8 cellular contexts compared by ENCODE assay signal in the genomic region with DNA sequence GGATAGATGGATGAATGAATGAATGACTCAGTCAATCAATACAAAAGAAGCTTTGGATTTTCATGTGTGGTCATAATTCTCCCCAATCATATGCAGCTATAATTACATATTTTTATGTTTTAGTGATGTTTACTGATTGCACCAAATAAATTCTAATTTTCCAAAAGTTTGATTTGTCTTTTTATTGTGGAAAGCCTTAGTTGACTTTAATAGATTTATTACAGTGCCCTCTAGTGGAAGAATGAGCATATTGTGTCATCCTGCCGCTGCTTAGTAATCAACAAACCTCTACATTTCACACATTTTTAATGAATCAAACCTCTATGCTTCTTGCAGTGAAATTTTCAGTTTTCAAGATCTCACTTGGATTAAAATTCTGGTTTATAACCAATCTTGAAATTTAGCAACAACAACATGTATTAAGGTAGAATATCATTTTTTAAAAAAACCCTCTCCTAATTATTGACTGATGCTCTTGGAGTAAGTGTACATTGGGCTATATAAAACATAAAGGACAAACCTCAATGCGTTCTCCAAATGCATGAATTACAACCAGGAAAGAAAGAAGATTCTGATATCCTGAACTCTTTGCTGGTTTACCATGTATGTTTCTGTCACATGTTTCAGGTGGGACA. TPM values are rescaled to one million over a fixed set of nuclear protein-coding genes. Genes with fewer than 3 reads are reported as not detected.
A peak's percentile ranks its signal among the peaks of the same experiment; 100 is the strongest.
DNase-seq lines count a peak whose midpoint lies in the region; ATAC-seq and TF ChIP-seq lines count a peak whose summit lies in the region.

No MANE protein-coding gene starts in this region.

- WGBS in esophagus muscularis mucosa, result 20% methylated on average over 2 of the region's 2 CpGs
- 12 to 18% (median 16%) methylated on average over 2 of the region's 2 CpGs for WGBS in stomach, 5 donors
- WGBS in sigmoid colon, 2 donors, result 13 to 19% methylated on average over 2 of the region's 2 CpGs

- TF ChIP-seq EP300 in esophagus muscularis mucosa (IDR thresholded peaks at IDR 0.05), result no peak
- TF ChIP-seq EP300 in stomach (IDR thresholded peaks at IDR 0.05), result no peak
- no peak for TF ChIP-seq EP300 in sigmoid colon (IDR thresholded peaks at IDR 0.05)

- in situ Hi-C loops in GM13977 (cut with MboI; ENCODE audit: low pct_unique_long_range_greater_than_20kb, low sequenced_read_pairs, unreplicated experiment), result no loop called here

- H3K27me3 ChIP-seq in AG04450 (ENCODE audit: control insufficient read depth, insufficient read depth, low read length) (no peaks in the 10 kb centered on the region), esophagus muscularis mucosa (peaks cover 0 to 12% (median 0%) of the 10 kb centered on the region in 4 donors), stomach (peaks cover 0 to 13% (median 0%) of the 10 kb centered on the region in 3 donors), sigmoid colon (no peaks in the 10 kb centered on the region)

- TF ChIP-seq CTCF in AG04450 (IDR thresholded peaks at IDR 0.05; ENCODE audit: low read depth, low read length) (peak; percentile 69), GM13977 (IDR thresholded peaks at IDR 0.05; ENCODE audit: extremely low read depth, insufficient read depth, missing control alignments) (peak; percentile 58), esophagus muscularis mucosa (IDR thresholded peaks at IDR 0.05) (peak; percentile 32 to 60 (median 53)), stomach (IDR thresholded peaks at IDR 0.05) (peak in 4 of 7 experiments; percentile 30 to 53 (median 40)), sigmoid colon (IDR thresholded peaks at IDR 0.05) (peak in 2 of 4 experiments; percentile 30 to 59)

- no peaks in the 10 kb centered on the region for H3K9me3 ChIP-seq in AG04450 (ENCODE audit: control insufficient read depth, insufficient read depth, low read length)
- no peaks in the 10 kb centered on the region for H3K9me3 ChIP-seq in esophagus muscularis mucosa
- H3K9me3 ChIP-seq in stomach, result no peaks in the 10 kb centered on the region
- H3K9me3 ChIP-seq in sigmoid colon, result no peaks in the 10 kb centered on the region

- H3K27ac ChIP-seq in AG04450 (ENCODE audit: low read depth, low read length) (no peak overlapping the region), esophagus muscularis mucosa (replicated peaks in 1 of 4) (no peak overlapping the region), stomach (no peak overlapping the region), sigmoid colon (no peak overlapping the region)

- ATAC-seq in HG03442 (IDR thresholded peaks at IDR 0.05; ENCODE audit: unreplicated experiment), result no peak

- no peaks in the 10 kb centered on the region for H3K36me3 ChIP-seq in esophagus muscularis mucosa
- H3K36me3 ChIP-seq in stomach, result no peaks in the 10 kb centered on the region
- H3K36me3 ChIP-seq in sigmoid colon, result no peaks in the 10 kb centered on the region

- H3K4me1 ChIP-seq in esophagus muscularis mucosa, result no peaks in the 10 kb centered on the region
- no peaks in the 10 kb centered on the region for H3K4me1 ChIP-seq in stomach
- no peaks in the 10 kb centered on the region for H3K4me1 ChIP-seq in sigmoid colon

- H3K4me3 ChIP-seq in AG04450 (ENCODE audit: low read depth, low read length), result no peak overlapping the region
- H3K4me3 ChIP-seq in esophagus muscularis mucosa, result no peak overlapping the region
- no peak overlapping the region for H3K4me3 ChIP-seq in stomach
- H3K4me3 ChIP-seq in sigmoid colon, result no peak overlapping the region

- TF ChIP-seq POLR2A in esophagus muscularis mucosa (IDR thresholded peaks at IDR 0.05; ENCODE audit: low read depth) (no peak), stomach (IDR thresholded peaks at IDR 0.05) (no peak), sigmoid colon (IDR thresholded peaks at IDR 0.05) (no peak)

- POLR2A ChIA-PET in AG04450 (lab: Yijun Ruan, JAX), result no interaction called here

- intact Hi-C loops in esophagus muscularis mucosa (cut with DNase I) (no loop called here), stomach (cut with DNase I; ENCODE audit: low total_unique reads) (no loop called here), sigmoid colon (cut with DNase I) (no loop called here)

- CTCF ChIA-PET in AG04450 (lab: Charles Lee), result interaction anchor here (0.5 to 1.7 kb wide), 16 partner anchors 10 to 1059 kb away, joined by 3 to 6 read pairs (median 4); no protein-coding TSS in a partner anchor

- no peak for DNase-seq in AG04450 (ENCODE audit: low read depth, low spot score)
- DNase-seq in GM13977 (ENCODE audit: low spot score), result peak; percentile 39
- DNase-seq in NCI-H2227 treated with DMSO at 0.1 percent for 48 hours (lab: John Stamatoyannopoulos, UW), result peak; percentile 2
- no peak for DNase-seq in esophagus muscularis mucosa (ENCODE audit: extremely low spot score)
- DNase-seq in stomach, result no peak
- no peak for DNase-seq in sigmoid colon
- DNase-seq in ecto neural progenitor cell (ENCODE audit: low spot score), result no peak

RNA-seq across cellular contexts. Expression of a gene that starts 55.6 kb away (rescaled TPM):
- polyA plus RNA-seq in AG04450 (2011; rRNA removed), result not detected in 2 replicates
- polyA minus RNA-seq in AG04450 (2011; rRNA and poly(A)+ RNA removed), result not detected in 2 replicates
- total RNA-seq in esophagus muscularis mucosa, result not detected
- total RNA-seq in stomach, result not detected
- polyA plus RNA-seq in stomach, result 1 to 10 TPM; 1.0 to 6.7 (median 1.1) TPM
- not detected for total RNA-seq in sigmoid colon
- 1 to 10 TPM in 1 of 3 donors, not detected in 2; 4.2 TPM for polyA plus RNA-seq in sigmoid colon

Comparison
In these comparisons a context has a peak if more than half of its experiments do, and no peak if none do; other contexts are left out.
1. DNase-seq: peak in GM13977 (single experiment) and NCI-H2227 treated with DMSO at 0.1 percent for 48 hours (single experiment); none in AG04450 (single experiment), esophagus muscularis mucosa (single experiment), stomach (single experiment), sigmoid colon (single experiment) and ecto neural progenitor cell (single experiment).